Comparison of ENCODE assay signal across 8 cellular contexts in genomic region chr3:49802719-49803463, GRCh38.
DNase-seq lines count a peak whose midpoint lies in the region; ATAC-seq lines count a peak whose summit lies in the region.

INKA1 (plus strand) TSS chr3:49803261; CDS start chr3:49803393, 132 bp downstream.

- H3K27ac ChIP-seq in cingulate gyrus (ENCODE audit: low read depth, low read length), result peak within 1 kb of the TSS; percentile 94

- peak; percentile 95 for DNase-seq in AG08396 (ENCODE audit: low spot score)
- DNase-seq in NCI-H446 (lab: John Stamatoyannopoulos, UW), result peak; percentile 59 to 75
- peak; percentile 89 for DNase-seq in activated CD4-positive, alpha-beta T cell treated with anti-CD3 and anti-CD28 coated beads for 4 hours
- peak; percentile 94 for DNase-seq in left kidney (ENCODE audit: low read depth, low spot score)
- peak; percentile 86 for DNase-seq in stimulated activated CD4-positive, alpha-beta T cell treated with anti-CD3 and anti-CD28 coated beads, Interleukin-1b, Interleukin-23, amount 100 ng/mL, for 48 hours

- ATAC-seq in GM18867 (IDR thresholded peaks at IDR 0.05; ENCODE audit: unreplicated experiment) (peak; percentile 74), HG03103 (IDR thresholded peaks at IDR 0.05; ENCODE audit: low read depth, unreplicated experiment) (peak; percentile 51)

Comparison
In these comparisons a context has a peak if more than half of its experiments do, and no peak if none do; other contexts are left out.
1. Peak in every context shown above with its lines: DNase-seq, ATAC-seq and H3K27ac ChIP-seq.